ENCODE assay signal across 13 cellular contexts in genomic region chr5:157900644-157901043, GRCh38. TPM values are rescaled to one million over a fixed set of nuclear protein-coding genes. Genes with fewer than 3 reads are reported as not detected.
DNase-seq lines count a peak whose midpoint lies in the region; TF ChIP-seq lines count a peak whose summit lies in the region.
"Had no signal": no experiment of that assay in that cellular context is flagged by ENCODE, and none has a peak within 500 bp of the region (broad histone marks: within the 10 kb centered on the region; RNA-seq: fewer than 3 reads in every experiment).

No MANE protein-coding gene starts in this region.

- no peaks in the 10 kb centered on the region for H3K36me3 ChIP-seq in H7 (replicated peaks; ENCODE audit: control insufficient read depth, insufficient read depth, low read length)
- no peaks in the 10 kb centered on the region for H3K36me3 ChIP-seq in parathyroid adenoma (ENCODE audit: control insufficient read depth, insufficient read depth, low read length)
- H3K36me3 ChIP-seq: heart left ventricle had no signal

- TF ChIP-seq CTCF in parathyroid adenoma (IDR thresholded peaks at IDR 0.05): no peak

- H3K4me1 ChIP-seq in parathyroid adenoma: peaks cover 32% of the 10 kb centered on the region
- H3K4me1 ChIP-seq: heart left ventricle had no signal

- no peak overlapping the region for H3K4me2 ChIP-seq in parathyroid adenoma (ENCODE audit: low read length)

- H2AFZ ChIP-seq in parathyroid adenoma: peak overlapping the region; percentile 83

- H3K9ac ChIP-seq in parathyroid adenoma: no peak overlapping the region

- H3K4me3 ChIP-seq in H7 (ENCODE audit: insufficient read depth, low read depth, low read length) (no peak overlapping the region), parathyroid adenoma (ENCODE audit: low read depth, low read length) (no peak overlapping the region)
- H3K4me3 ChIP-seq: heart left ventricle had no signal

- DNase-seq in NCI-H510A treated with DMSO at 0.1 percent for 48 hours (lab: John Stamatoyannopoulos, UW) (peak; percentile 16), NCI-H510A (lab: John Stamatoyannopoulos, UW) (no peak), H7 (peak; percentile 27), NCI-H345 treated with DMSO at 0.1 percent for 48 hours (lab: John Stamatoyannopoulos, UW; ENCODE audit: unreplicated experiment) (peak; percentile 60), NCI-H446 (lab: John Stamatoyannopoulos, UW) (no peak), HT-29 (ENCODE audit: low spot score) (no peak)
- no peak for DNase-seq in stimulated activated CD4-positive, alpha-beta T cell treated with anti-CD3 and anti-CD28 coated beads, Interleukin-4, amount 100 ng/mL, for 4 hours
- DNase-seq: amniotic stem cell, heart left ventricle, left colon, NCI-H2227 treated with DMSO at 0.1 percent for 48 hours, T-helper 9 cell had no signal

- H3K27ac ChIP-seq in parathyroid adenoma: peak overlapping the region; percentile 97
- H3K27ac ChIP-seq: heart left ventricle had no signal

- H3K27me3 ChIP-seq in H7 (ENCODE audit: control insufficient read depth, insufficient read depth, low read length) (no peaks in the 10 kb centered on the region), parathyroid adenoma (ENCODE audit: control insufficient read depth, insufficient read depth, low read length) (no peaks in the 10 kb centered on the region)
- H3K27me3 ChIP-seq: heart left ventricle had no signal

- no peaks in the 10 kb centered on the region for H3K79me2 ChIP-seq in parathyroid adenoma

- H3K9me3 ChIP-seq in parathyroid adenoma (ENCODE audit: control insufficient read depth, low read length): no peaks in the 10 kb centered on the region
- H3K9me3 ChIP-seq: heart left ventricle had no signal

RNA-seq across cellular contexts. Expression of gene CLINT1, which starts 41.7 kb away (rescaled TPM):
- 74.9 and 78.4 TPM in 2 replicates for total RNA-seq in H7 (2014; rRNA removed; shearing (Covaris generic))
- total RNA-seq in HT-29 (2014; rRNA removed; shearing (Covaris generic)): 70.0 and 101 TPM in 2 replicates

Comparison
In these comparisons a context has a peak if more than half of its experiments do, and no peak if none do; other contexts are left out.
1. DNase-seq: peak in NCI-H510A treated with DMSO at 0.1 percent for 48 hours (single experiment), H7 (single experiment) and NCI-H345 treated with DMSO at 0.1 percent for 48 hours (single experiment); none in NCI-H510A (single experiment), NCI-H446 (0 of 2), stimulated activated CD4-positive, alpha-beta T cell treated with anti-CD3 and anti-CD28 coated beads, Interleukin-4, amount 100 ng/mL, for 4 hours (0 of 2) and HT-29 (single experiment).